17 cellular contexts compared by ENCODE assay signal in the genomic region with DNA sequence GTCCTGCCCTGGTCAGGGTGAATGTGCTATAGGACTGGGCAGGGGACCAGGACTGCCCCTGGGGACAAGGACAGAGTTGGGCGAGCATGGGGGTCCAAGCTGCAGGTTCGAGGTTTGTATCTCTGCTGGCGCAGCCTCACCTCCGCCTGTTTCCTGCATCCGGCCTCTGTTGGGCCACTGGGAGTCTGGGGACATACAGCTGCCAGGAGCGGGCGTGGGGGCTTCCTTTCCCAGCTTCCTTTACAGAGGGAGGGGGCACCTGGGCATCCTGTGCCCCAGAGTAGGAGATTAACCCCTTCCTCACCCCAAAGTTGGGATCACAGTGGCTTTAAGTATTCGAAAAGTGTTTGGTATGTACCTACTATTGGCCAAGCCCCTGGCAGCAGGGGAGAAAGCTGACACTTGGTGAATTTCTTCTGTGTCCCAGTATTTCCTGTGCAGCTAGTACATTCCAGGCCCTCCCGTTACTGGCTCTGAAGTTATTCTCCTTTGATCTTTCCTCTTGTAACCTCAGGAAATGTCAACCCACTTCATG. TPM values are rescaled to one million over a fixed set of nuclear protein-coding genes. Genes with fewer than 3 reads are reported as not detected.
DNase-seq lines count a peak whose midpoint lies in the region; ATAC-seq and TF ChIP-seq lines count a peak whose summit lies in the region.
"Had no signal": no experiment of that assay in that cellular context is flagged by ENCODE, and none has a peak within 500 bp of the region (broad histone marks: within the 10 kb centered on the region; RNA-seq: fewer than 3 reads in every experiment).

No MANE protein-coding gene starts in this region.

- no peaks in the 10 kb centered on the region for H3K36me3 ChIP-seq in heart left ventricle
- no peaks in the 10 kb centered on the region for H3K36me3 ChIP-seq in mesodermal cell (ENCODE audit: control insufficient read depth, insufficient read depth, low read length)
- no peaks in the 10 kb centered on the region for H3K36me3 ChIP-seq in uterus
- H3K36me3 ChIP-seq: transverse colon had no signal

- H3K27ac ChIP-seq in heart left ventricle (peak overlapping the region in 11 of 12 donors; percentile 40 to 75 (median 63)), mesodermal cell (ENCODE audit: low read depth, low read length, severe bottlenecking) (peak overlapping the region; percentile 62), uterus (peak overlapping the region; percentile 62 to 63)
- H3K27ac ChIP-seq: dorsolateral prefrontal cortex had no signal

- WGBS in heart left ventricle, 4 donors, result 52 to 71% (median 54%) methylated on average over 7 to 9 of the region's 9 CpGs
- 60 to 69% methylated on average over 5 of the region's 9 CpGs for WGBS in mesodermal cell (ENCODE audit: insufficient coverage in 2 of 2), 2 experiments

- peak; percentile 46 to 77 (median 61) for DNase-seq in heart left ventricle
- no peak for DNase-seq in Right ventricle myocardium inferior (ENCODE audit: missing footprints)
- DNase-seq in fibroblast of gingiva (ENCODE audit: low read depth), result peak; percentile 77
- DNase-seq in uterus, result no peak
- no peak for DNase-seq in middle frontal gyrus (ENCODE audit: extremely low spot score, low spot score)
- no peak for DNase-seq in SW 1271 (lab: John Stamatoyannopoulos, UW)
- DNase-seq: activated B cell treated with CpG ODN at 0.5 μM for 24 hours; anterior cingulate cortex; dorsolateral prefrontal cortex; stimulated activated CD4-positive, alpha-beta T cell treated with anti-CD3 and anti-CD28 coated beads, Interleukin-4, amount 100 ng/mL, for 4 hours; transverse colon had no signal

- no peak for TF ChIP-seq CTCF in heart left ventricle (IDR thresholded peaks at IDR 0.05)
- TF ChIP-seq CTCF in uterus (IDR thresholded peaks at IDR 0.05), result no peak

- intact Hi-C loops in heart left ventricle (cut with DNase I) (loop anchor here in 3 of 10 donors (2.0 to 5.0 kb wide), 4 partner anchors 19 to 41 kb away; a partner anchor contains a TSS), Right ventricle myocardium inferior (cut with DNase I) (loop anchor here (2.0 kb wide), 1 partner anchor 35 kb away; no protein-coding TSS in a partner anchor), uterus (cut with DNase I; ENCODE audit: low total_unique reads) (no loop called here)

- H3K9me3 ChIP-seq in heart left ventricle, result no peaks in the 10 kb centered on the region
- no peaks in the 10 kb centered on the region for H3K9me3 ChIP-seq in mesodermal cell (ENCODE audit: control insufficient read depth, low read length)
- H3K9me3 ChIP-seq in uterus, result no peaks in the 10 kb centered on the region
- H3K9me3 ChIP-seq: transverse colon had no signal

- H3K4me3 ChIP-seq in heart left ventricle (no peak overlapping the region), mesodermal cell (ENCODE audit: extremely low read depth, insufficient read depth, low read length, poor library complexity, severe bottlenecking) (no peak overlapping the region), uterus (no peak overlapping the region)
- H3K4me3 ChIP-seq: dorsolateral prefrontal cortex, transverse colon had no signal

- TF ChIP-seq POLR2A in heart left ventricle (IDR thresholded peaks at IDR 0.05) (no peak), uterus (IDR thresholded peaks at IDR 0.05) (no peak)

- ATAC-seq in heart left ventricle (peak; percentile 10 to 59 (median 24)), Right ventricle myocardium inferior (no peak), GM21515 (IDR thresholded peaks at IDR 0.05; ENCODE audit: unreplicated experiment) (no peak)
- ATAC-seq: left lobe of liver, sciatic nerve had no signal

- H3K4me1 ChIP-seq in heart left ventricle (peaks cover 0 to 82% (median 61%) of the 10 kb centered on the region in 12 donors), mesodermal cell (ENCODE audit: control insufficient read depth, insufficient read depth, low read length, poor library complexity, severe bottlenecking) (peaks cover 24% of the 10 kb centered on the region), uterus (peaks cover 0 to 20% of the 10 kb centered on the region in 2 donors)

- H3K27me3 ChIP-seq in heart left ventricle (no peaks in the 10 kb centered on the region), uterus (no peaks in the 10 kb centered on the region)
- H3K27me3 ChIP-seq: dorsolateral prefrontal cortex, transverse colon had no signal

RNA-seq across cellular contexts. Expression of a gene that starts 19.0 kb away (rescaled TPM):
- 10 to 100 TPM; 15.5 to 71.1 (median 37.3) TPM for total RNA-seq in heart left ventricle
- 1 to 10 TPM; 8.5 to 9.9 TPM for polyA plus RNA-seq in heart left ventricle
- 27.3 TPM for total RNA-seq in Right ventricle myocardium inferior
- 13.0 TPM for polyA plus RNA-seq in mesodermal cell (2013, experiment 1 of 2)
- 12.8 TPM for polyA plus RNA-seq in mesodermal cell (2013, experiment 2 of 2)
- total RNA-seq in uterus, result 10 to 100 TPM; 21.3 to 86.5 (median 71.8) TPM

RNA-seq across cellular contexts. Expression of a gene that starts 24.8 kb away (rescaled TPM):
- total RNA-seq in heart left ventricle, result 1 to 10 TPM; 1.1 to 5.7 (median 1.6) TPM
- under 1 TPM; 0.65 to 0.84 TPM for polyA plus RNA-seq in heart left ventricle
- total RNA-seq in Right ventricle myocardium inferior, result 1.2 TPM
- 30.6 TPM for polyA plus RNA-seq in mesodermal cell (2013, experiment 1 of 2)
- 26.5 TPM for polyA plus RNA-seq in mesodermal cell (2013, experiment 2 of 2)
- 1 to 10 TPM in 2 of 4 donors, under 1 TPM in 1, not detected in 1; under 0.01 to 2.6 (median 1.3) TPM for total RNA-seq in uterus

RNA-seq across cellular contexts. Expression of a gene that starts 57.3 kb away (rescaled TPM):
- total RNA-seq in heart left ventricle (not detected), Right ventricle myocardium inferior (not detected), uterus (1 to 10 TPM in 1 of 4 donors, under 1 TPM in 1, not detected in 2; 0.79 to 1.9 TPM)
- polyA plus RNA-seq in heart left ventricle, result under 1 TPM; 0.07 to 0.15 TPM
- not detected for polyA plus RNA-seq in mesodermal cell (2013, experiment 1 of 2)
- polyA plus RNA-seq in mesodermal cell (2013, experiment 2 of 2), result not detected
- total RNA-seq: activated B cell treated with CpG ODN at 0.5 μM for 24 hours; activated CD8-positive, alpha-beta memory T cell treated with anti-CD3 and anti-CD28 coated beads for 36 hours; left lobe of liver; neural crest cell; sciatic nerve; transverse colon had no signal

Comparison
In these comparisons a context has a peak if more than half of its experiments do, and no peak if none do; other contexts are left out.
1. ATAC-seq: peak in heart left ventricle (4 of 4); none in Right ventricle myocardium inferior (single experiment) and GM21515 (single experiment).
2. DNase-seq: peak in heart left ventricle (5 of 5) and fibroblast of gingiva (single experiment); none in Right ventricle myocardium inferior (single experiment), uterus (0 of 2), middle frontal gyrus (single experiment) and SW 1271 (0 of 2).
3. Peak in every context shown above with its lines, with median percentiles within 50 percentile points of each other: H3K27ac ChIP-seq.